Comparison of ENCODE assay signal across 19 cellular contexts in genomic region chr19:51507640-51508058, GRCh38. TPM values are rescaled to one million over a fixed set of nuclear protein-coding genes. Genes with fewer than 3 reads are reported as not detected.
DNase-seq lines count a peak whose midpoint lies in the region; ATAC-seq and TF ChIP-seq lines count a peak whose summit lies in the region.
"Had no signal": no experiment of that assay in that cellular context is flagged by ENCODE, and none has a peak within 500 bp of the region (broad histone marks: within the 10 kb centered on the region; RNA-seq: fewer than 3 reads in every experiment).

No MANE protein-coding gene starts in this region.

- peak; percentile 45 for ATAC-seq in left lobe of liver
- ATAC-seq in upper lobe of right lung = peak; percentile 69

- POLR2A ChIA-PET in OCI-LY7 (lab: Charles Lee) = no interaction called here

- H3K36me3 ChIP-seq in upper lobe of right lung (no peaks in the 10 kb centered on the region), Karpas-422 (ENCODE audit: insufficient read depth, low read length) (no peaks in the 10 kb centered on the region), OCI-LY7 (ENCODE audit: insufficient read depth, low read length) (no peaks in the 10 kb centered on the region)
- H3K36me3 ChIP-seq: BLaER1 had no signal

- H3K9me3 ChIP-seq in upper lobe of right lung (peaks cover 3% of the 10 kb centered on the region), Karpas-422 (ENCODE audit: low read length) (no peaks in the 10 kb centered on the region), OCI-LY7 (ENCODE audit: low read length) (no peaks in the 10 kb centered on the region)
- H3K9me3 ChIP-seq: BLaER1 had no signal

- no peaks in the 10 kb centered on the region for H3K4me1 ChIP-seq in upper lobe of right lung
- H3K4me1 ChIP-seq in Karpas-422 (ENCODE audit: low read length) = peaks cover 7% of the 10 kb centered on the region
- H3K4me1 ChIP-seq in OCI-LY7 (ENCODE audit: insufficient read depth, low read length, poor library complexity, severe bottlenecking) = no peaks in the 10 kb centered on the region
- H3K4me1 ChIP-seq: BLaER1 had no signal

- no peaks in the 10 kb centered on the region for H3K9me2 ChIP-seq in Karpas-422 (replicated peaks; ENCODE audit: insufficient read depth, low read length)
- H3K9me2 ChIP-seq in OCI-LY7 (ENCODE audit: insufficient read depth, low read length) = no peaks in the 10 kb centered on the region

- intact Hi-C loops in upper lobe of right lung (cut with DNase I) (no loop called here), OCI-LY7 (cut with micrococcal nuclease; ENCODE audit: unreplicated experiment) (no loop called here)

- H3K9ac ChIP-seq in Karpas-422 (ENCODE audit: low read length) = no peak overlapping the region
- H3K9ac ChIP-seq: BLaER1 had no signal

- no peak overlapping the region for H3K27ac ChIP-seq in upper lobe of right lung
- H3K27ac ChIP-seq in Karpas-422 (ENCODE audit: low read length) = no peak overlapping the region
- no peak overlapping the region for H3K27ac ChIP-seq in OCI-LY7 (ENCODE audit: low read depth, low read length, poor library complexity, severe bottlenecking)
- H3K27ac ChIP-seq: 22Rv1, BLaER1, PC-9 had no signal

- CTCF ChIA-PET in OCI-LY7 (lab: Charles Lee; ENCODE audit: unreplicated experiment) = no interaction called here

- H4K20me1 ChIP-seq in Karpas-422 (ENCODE audit: insufficient read depth, low read depth, low read length) (no peaks in the 10 kb centered on the region), OCI-LY7 (ENCODE audit: insufficient read depth, low read length) (no peaks in the 10 kb centered on the region)
- H4K20me1 ChIP-seq: BLaER1 had no signal

- H3K4me3 ChIP-seq in upper lobe of right lung = no peak overlapping the region
- H3K4me3 ChIP-seq in Karpas-422 (ENCODE audit: low read length) = no peak overlapping the region
- no peak overlapping the region for H3K4me3 ChIP-seq in OCI-LY7 (ENCODE audit: low read depth, low read length, poor library complexity, severe bottlenecking)
- H3K4me3 ChIP-seq: BLaER1, PC-9 had no signal

- H3K79me2 ChIP-seq in Karpas-422 (ENCODE audit: low read length) (no peaks in the 10 kb centered on the region), OCI-LY7 (ENCODE audit: insufficient read depth, low read depth, low read length) (no peaks in the 10 kb centered on the region)

- H3K4me2 ChIP-seq in Karpas-422 (ENCODE audit: low read depth, low read length, poor library complexity, severe bottlenecking) = no peak overlapping the region
- no peak overlapping the region for H3K4me2 ChIP-seq in OCI-LY7 (ENCODE audit: low read length)
- H3K4me2 ChIP-seq: BLaER1, PC-9 had no signal

- peak; percentile 16 for DNase-seq in SKM-1 treated with dmso at 0.1 percent for 144 hours (lab: John Stamatoyannopoulos, UW; ENCODE audit: unreplicated experiment)
- DNase-seq in SKM-1 (lab: John Stamatoyannopoulos, UW; ENCODE audit: unreplicated experiment) = no peak
- peak; percentile 33 for DNase-seq in NOMO-1 treated with dmso at 0.1 percent for 144 hours (lab: John Stamatoyannopoulos, UW; ENCODE audit: unreplicated experiment)
- DNase-seq in left lobe of liver (ENCODE audit: low spot score) = no peak
- no peak for DNase-seq in upper lobe of right lung
- DNase-seq in HPDE6-E6E7 (ENCODE audit: extremely low spot score) = no peak
- no peak for DNase-seq in Karpas-422
- no peak for DNase-seq in OCI-LY7 (ENCODE audit: low spot score)
- DNase-seq: COR-L47, NCI-H1417, NCI-H1930, NCI-H2171 treated with DMSO at 0.1 percent for 48 hours, PC-9 had no signal

- TF ChIP-seq CTCF in upper lobe of right lung (IDR thresholded peaks at IDR 0.05) = no peak
- no peak for TF ChIP-seq CTCF in OCI-LY7 (conservative IDR thresholded peaks at IDR 0.05; ENCODE audit: low read length)

- H2AFZ ChIP-seq in Karpas-422 (ENCODE audit: low read length) (no peak overlapping the region), OCI-LY7 (ENCODE audit: low read length) (no peak overlapping the region)
- H2AFZ ChIP-seq: PC-9 had no signal

- H3K27me3 ChIP-seq in upper lobe of right lung (peaks cover 13% of the 10 kb centered on the region), Karpas-422 (ENCODE audit: low read length) (no peaks in the 10 kb centered on the region)
- H3K27me3 ChIP-seq: BLaER1 had no signal

- BruUV-seq in OCI-LY7 (replicated peaks; lab: Mats Ljungman, UMichigan) = no TSS peak

RNA-seq across cellular contexts. Expression of gene SIGLEC12, which starts 6.0 kb away (rescaled TPM):
- total RNA-seq in left lobe of liver (0.20 TPM), upper lobe of right lung (3.7 TPM), OCI-LY7 (2022) (not detected in 2 replicates)
- total RNA-seq in Karpas-422 (2014; rRNA removed; shearing (Covaris generic); ENCODE audit: low replicate concordance) = not detected in 2 replicates
- not detected in 2 replicates for total RNA-seq in OCI-LY7 (2014; rRNA removed; shearing (Covaris generic))
- total RNA-seq: HT1080; M059J; NCI-H460; PC-9; T-helper 1 cell treated with Interleukin-12 subunit alpha and Interleukin-12 subunit beta and Interleukin-4 antibody, amounts not matched to agents 30 ng/mL and 1 ng/mL, for 36 hours had no signal

RNA-seq across cellular contexts. Expression of gene SIGLEC6, which starts 23.8 kb away (rescaled TPM):
- total RNA-seq in left lobe of liver (0.20 TPM), upper lobe of right lung (9.4 TPM), OCI-LY7 (2022) (not detected in 2 replicates)
- not detected in 2 replicates for total RNA-seq in Karpas-422 (2014; rRNA removed; shearing (Covaris generic); ENCODE audit: low replicate concordance)
- not detected in 2 replicates for total RNA-seq in OCI-LY7 (2014; rRNA removed; shearing (Covaris generic))
- total RNA-seq: HT1080, M059J, NCI-H460, PC-9 had no signal

RNA-seq across cellular contexts. Expression of gene CEACAM18, which starts 29.3 kb away (rescaled TPM):
- not detected for total RNA-seq in left lobe of liver
- total RNA-seq in upper lobe of right lung = not detected
- not detected in 2 replicates for total RNA-seq in Karpas-422 (2014; rRNA removed; shearing (Covaris generic); ENCODE audit: low replicate concordance)
- not detected in 2 replicates for total RNA-seq in OCI-LY7 (2014; rRNA removed; shearing (Covaris generic))
- total RNA-seq in OCI-LY7 (2022) = not detected in 2 replicates
- total RNA-seq: HT1080; M059J; NCI-H460; PC-9; T-helper 1 cell treated with Interleukin-12 subunit alpha and Interleukin-12 subunit beta and Interleukin-4 antibody, amounts not matched to agents 30 ng/mL and 1 ng/mL, for 36 hours had no signal

RNA-seq across cellular contexts. Expression of gene SIGLEC8, which starts 49.4 kb away (rescaled TPM):
- total RNA-seq in left lobe of liver = 1.1 TPM
- 2.1 TPM for total RNA-seq in upper lobe of right lung
- total RNA-seq in Karpas-422 (2014; rRNA removed; shearing (Covaris generic); ENCODE audit: low replicate concordance) = not detected in 2 replicates
- total RNA-seq in OCI-LY7 (2014; rRNA removed; shearing (Covaris generic)) = not detected in 2 replicates
- not detected in 2 replicates for total RNA-seq in OCI-LY7 (2022)
- total RNA-seq: HT1080; M059J; NCI-H460; PC-9; T-helper 1 cell treated with Interleukin-12 subunit alpha and Interleukin-12 subunit beta and Interleukin-4 antibody, amounts not matched to agents 30 ng/mL and 1 ng/mL, for 36 hours had no signal

Comparison
In these comparisons a context has a peak if more than half of its experiments do, and no peak if none do; other contexts are left out.
1. DNase-seq: peak in SKM-1 treated with dmso at 0.1 percent for 144 hours (single experiment) and NOMO-1 treated with dmso at 0.1 percent for 144 hours (single experiment); none in SKM-1 (single experiment), left lobe of liver (single experiment), upper lobe of right lung (single experiment), HPDE6-E6E7 (single experiment), Karpas-422 (single experiment) and OCI-LY7 (single experiment).